Comparison of ENCODE assay signal across 8 cellular contexts in genomic region chr4:140374130-140374477, GRCh38. TPM values are rescaled to one million over a fixed set of nuclear protein-coding genes. Genes with fewer than 3 reads are reported as not detected.
DNase-seq lines count a peak whose midpoint lies in the region; ATAC-seq and TF ChIP-seq lines count a peak whose summit lies in the region.

No MANE protein-coding gene starts in this region.

- H3K27ac Mint-ChIP-seq in activated CD8-positive, alpha-beta memory T cell treated with anti-CD3 and anti-CD28 coated beads, Interleukin-2, amount 10 ng/mL, durations not matched to agents 7 days and 5 days, result peak overlapping the region; percentile 45
- no peak overlapping the region for H3K27ac Mint-ChIP-seq in type B pancreatic cell
- H3K27ac Mint-ChIP-seq in activated T-helper 2 cell treated with anti-CD3 and anti-CD28 coated beads, Interferon-gamma antibody, Interleukin-2, Interleukin-4, amounts not matched to agents 10 μg/mL and 5 μg/mL and 100 μg/mL, durations not matched to agents 14 hours and 24 hours and 36 hours, result no peak overlapping the region

- H3K4me3 ChIP-seq in astrocyte of the cerebellum (ENCODE audit: low read depth, low read length), result peak overlapping the region; percentile 66

- peaks cover 24% of the 10 kb centered on the region for H3K4me1 Mint-ChIP-seq in activated CD8-positive, alpha-beta memory T cell treated with anti-CD3 and anti-CD28 coated beads, Interleukin-2, amount 10 ng/mL, durations not matched to agents 7 days and 5 days
- H3K4me1 Mint-ChIP-seq in type B pancreatic cell (ENCODE audit: unreplicated experiment), result peaks cover 22% of the 10 kb centered on the region
- peaks cover 28% of the 10 kb centered on the region for H3K4me1 Mint-ChIP-seq in activated T-helper 2 cell treated with anti-CD3 and anti-CD28 coated beads, Interferon-gamma antibody, Interleukin-2, Interleukin-4, amounts not matched to agents 10 μg/mL and 5 μg/mL and 100 μg/mL, durations not matched to agents 14 hours and 24 hours and 36 hours (ENCODE audit: low read depth)

- intact Hi-C loops in activated T-helper 2 cell treated with anti-CD3 and anti-CD28 coated beads, Interferon-gamma antibody, Interleukin-2, Interleukin-4, amounts not matched to agents 10 μg/mL and 5 μg/mL and 100 μg/mL, durations not matched to agents 14 hours and 24 hours and 36 hours (cut with micrococcal nuclease), result loop anchor here (5.0 kb wide), 4 partner anchors 122 to 1197 kb away; partner anchors contain the start of genes ELF2 and MAML3

- DNase-seq in activated CD8-positive, alpha-beta memory T cell treated with anti-CD3 and anti-CD28 coated beads, Interleukin-2, amount 10 ng/mL, durations not matched to agents 7 days and 5 days, result no peak
- no peak for DNase-seq in activated CD8-positive, alpha-beta memory T cell treated with anti-CD3 and anti-CD28 coated beads for 24 hours
- DNase-seq in astrocyte of the cerebellum (ENCODE audit: low read depth) (no peak), type B pancreatic cell (ENCODE audit: extremely low spot score, unreplicated experiment) (no peak), NCI-H748 treated with DMSO at 0.1 percent for 48 hours (lab: John Stamatoyannopoulos, UW) (no peak), HK-2 (ENCODE audit: unreplicated experiment) (no peak)
- DNase-seq in activated T-helper 2 cell treated with anti-CD3 and anti-CD28 coated beads, Interferon-gamma antibody, Interleukin-2, Interleukin-4, amounts not matched to agents 10 μg/mL and 5 μg/mL and 100 μg/mL, durations not matched to agents 14 hours and 24 hours and 36 hours (ENCODE audit: low spot score), result no peak

- H3K27me3 Mint-ChIP-seq in activated CD8-positive, alpha-beta memory T cell treated with anti-CD3 and anti-CD28 coated beads, Interleukin-2, amount 10 ng/mL, durations not matched to agents 7 days and 5 days, result no peaks in the 10 kb centered on the region
- H3K27me3 Mint-ChIP-seq in type B pancreatic cell, result no peaks in the 10 kb centered on the region
- peaks cover 10% of the 10 kb centered on the region for H3K27me3 Mint-ChIP-seq in activated T-helper 2 cell treated with anti-CD3 and anti-CD28 coated beads, Interferon-gamma antibody, Interleukin-2, Interleukin-4, amounts not matched to agents 10 μg/mL and 5 μg/mL and 100 μg/mL, durations not matched to agents 14 hours and 24 hours and 36 hours (ENCODE audit: low read depth)

- peak overlapping the region; percentile 74 for H3K27ac ChIP-seq in layer of hippocampus (ENCODE audit: low read depth, low read length)

- no peak for TF ChIP-seq CTCF in astrocyte of the cerebellum (IDR thresholded peaks at IDR 0.05; ENCODE audit: low read depth, low read length, missing control alignments)
- no peak for TF ChIP-seq CTCF in type B pancreatic cell (conservative IDR thresholded peaks at IDR 0.05)

- no peaks in the 10 kb centered on the region for H3K9me3 Mint-ChIP-seq in activated CD8-positive, alpha-beta memory T cell treated with anti-CD3 and anti-CD28 coated beads, Interleukin-2, amount 10 ng/mL, durations not matched to agents 7 days and 5 days (ENCODE audit: low read depth)
- H3K9me3 Mint-ChIP-seq in type B pancreatic cell, result no peaks in the 10 kb centered on the region
- H3K9me3 Mint-ChIP-seq in activated T-helper 2 cell treated with anti-CD3 and anti-CD28 coated beads, Interferon-gamma antibody, Interleukin-2, Interleukin-4, amounts not matched to agents 10 μg/mL and 5 μg/mL and 100 μg/mL, durations not matched to agents 14 hours and 24 hours and 36 hours, result no peaks in the 10 kb centered on the region

- no peaks in the 10 kb centered on the region for H3K36me3 Mint-ChIP-seq in activated CD8-positive, alpha-beta memory T cell treated with anti-CD3 and anti-CD28 coated beads, Interleukin-2, amount 10 ng/mL, durations not matched to agents 7 days and 5 days
- H3K36me3 Mint-ChIP-seq in type B pancreatic cell, result no peaks in the 10 kb centered on the region
- peaks cover 3% of the 10 kb centered on the region for H3K36me3 Mint-ChIP-seq in activated T-helper 2 cell treated with anti-CD3 and anti-CD28 coated beads, Interferon-gamma antibody, Interleukin-2, Interleukin-4, amounts not matched to agents 10 μg/mL and 5 μg/mL and 100 μg/mL, durations not matched to agents 14 hours and 24 hours and 36 hours (ENCODE audit: low read depth)

- no peak for ATAC-seq in activated CD8-positive, alpha-beta memory T cell treated with anti-CD3 and anti-CD28 coated beads, Interleukin-2, amount 10 ng/mL, durations not matched to agents 7 days and 5 days

- in situ Hi-C loops in astrocyte of the cerebellum (cut with HindIII; ENCODE audit: low sequenced_read_pairs), result no loop called here

- H3K4me3 Mint-ChIP-seq in activated CD8-positive, alpha-beta memory T cell treated with anti-CD3 and anti-CD28 coated beads, Interleukin-2, amount 10 ng/mL, durations not matched to agents 7 days and 5 days, result no peak overlapping the region
- peak overlapping the region; percentile 93 for H3K4me3 Mint-ChIP-seq in type B pancreatic cell
- no peak overlapping the region for H3K4me3 Mint-ChIP-seq in activated T-helper 2 cell treated with anti-CD3 and anti-CD28 coated beads, Interferon-gamma antibody, Interleukin-2, Interleukin-4, amounts not matched to agents 10 μg/mL and 5 μg/mL and 100 μg/mL, durations not matched to agents 14 hours and 24 hours and 36 hours (ENCODE audit: low read depth)

- H3K27me3 ChIP-seq in layer of hippocampus (ENCODE audit: control insufficient read depth, insufficient read depth, low read length), result no peaks in the 10 kb centered on the region

- CTCF ChIA-PET in activated CD8-positive, alpha-beta memory T cell treated with anti-CD3 and anti-CD28 coated beads, Interleukin-2, amount 10 ng/mL, durations not matched to agents 7 days and 5 days (lab: Charles Lee), result interaction anchor here (1.0 to 3.7 kb wide), 8 partner anchors 9 to 1353 kb away, joined by 3 to 38 read pairs (median 5); partner anchors contain the start of gene ELMOD2

RNA-seq across cellular contexts. Expression of gene SCOC, which starts 0.7 kb away (rescaled TPM):
- 10 to 100 TPM; 22.3 to 26.6 TPM for total RNA-seq in activated CD8-positive, alpha-beta memory T cell treated with anti-CD3 and anti-CD28 coated beads, Interleukin-2, amount 10 ng/mL, durations not matched to agents 7 days and 5 days
- 51.4 and 58.0 TPM in 2 replicates for total RNA-seq in type B pancreatic cell (ENCODE audit: low replicate concordance)
- 36.7 and 38.0 TPM in 2 replicates for total RNA-seq in activated T-helper 2 cell treated with anti-CD3 and anti-CD28 coated beads, Interferon-gamma antibody, Interleukin-2, Interleukin-4, amounts not matched to agents 10 μg/mL and 5 μg/mL and 100 μg/mL, durations not matched to agents 14 hours and 24 hours and 36 hours

RNA-seq across cellular contexts. Expression of gene CLGN, which starts 53.3 kb away (rescaled TPM):
- under 1 TPM in 1 of 2 experiments, not detected in 1; 0.15 TPM for total RNA-seq in activated CD8-positive, alpha-beta memory T cell treated with anti-CD3 and anti-CD28 coated beads, Interleukin-2, amount 10 ng/mL, durations not matched to agents 7 days and 5 days
- total RNA-seq in type B pancreatic cell (ENCODE audit: low replicate concordance), result 3.0 and 6.4 TPM in 2 replicates
- total RNA-seq in activated T-helper 2 cell treated with anti-CD3 and anti-CD28 coated beads, Interferon-gamma antibody, Interleukin-2, Interleukin-4, amounts not matched to agents 10 μg/mL and 5 μg/mL and 100 μg/mL, durations not matched to agents 14 hours and 24 hours and 36 hours, result 0.11 and 0.30 TPM in 2 replicates
